In the genomic region with DNA sequence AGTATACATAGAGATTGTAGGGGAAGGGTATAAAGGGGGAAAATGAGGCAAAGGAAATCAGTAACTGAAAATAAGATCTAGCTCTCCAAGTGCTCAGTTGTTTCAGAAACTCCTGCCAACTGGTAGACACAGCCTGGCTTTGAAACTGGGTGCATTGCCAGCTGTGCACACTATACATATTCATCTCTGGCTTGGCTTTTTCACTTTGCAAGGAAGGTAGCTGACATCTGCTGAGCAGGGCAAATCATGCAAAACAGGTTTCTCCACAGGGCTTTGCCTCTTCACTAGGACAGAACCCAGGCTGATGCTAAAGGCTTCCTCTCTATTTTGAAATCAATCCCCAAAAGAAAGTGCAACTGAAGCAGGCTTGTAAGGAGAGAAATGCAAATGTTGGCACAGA, we compare ENCODE assay signal across 1 cellular context.
TF ChIP-seq lines count a peak whose summit lies in the region.

No MANE protein-coding gene starts in this region.

TF ChIP-seq in IMR-90, 13 proteins besides CTCF, POLR2A, EP300 and RAD21 (continued from another document):
- TF ChIP-seq, protein P1, sequence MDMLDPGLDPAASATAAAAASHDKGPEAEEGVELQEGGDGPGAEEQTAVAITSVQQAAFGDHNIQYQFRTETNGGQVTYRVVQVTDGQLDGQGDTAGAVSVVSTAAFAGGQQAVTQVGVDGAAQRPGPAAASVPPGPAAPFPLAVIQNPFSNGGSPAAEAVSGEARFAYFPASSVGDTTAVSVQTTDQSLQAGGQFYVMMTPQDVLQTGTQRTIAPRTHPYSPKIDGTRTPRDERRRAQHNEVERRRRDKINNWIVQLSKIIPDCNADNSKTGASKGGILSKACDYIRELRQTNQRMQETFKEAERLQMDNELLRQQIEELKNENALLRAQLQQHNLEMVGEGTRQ (IDR thresholded peaks at IDR 0.05; ENCODE audit: low read depth, low read length) = no peak
- TF ChIP-seq RFX5 (IDR thresholded peaks at IDR 0.05; ENCODE audit: low read depth, low read length) = no peak
- TF ChIP-seq FOS (IDR thresholded peaks at IDR 0.05; ENCODE audit: low read depth, low read length) = no peak
- TF ChIP-seq BHLHE40 (IDR thresholded peaks at IDR 0.05; ENCODE audit: low read depth, low read length) = no peak
- TF ChIP-seq SMC3 (IDR thresholded peaks at IDR 0.05; ENCODE audit: low read depth, low read length) = no peak
- TF ChIP-seq, protein P2, sequence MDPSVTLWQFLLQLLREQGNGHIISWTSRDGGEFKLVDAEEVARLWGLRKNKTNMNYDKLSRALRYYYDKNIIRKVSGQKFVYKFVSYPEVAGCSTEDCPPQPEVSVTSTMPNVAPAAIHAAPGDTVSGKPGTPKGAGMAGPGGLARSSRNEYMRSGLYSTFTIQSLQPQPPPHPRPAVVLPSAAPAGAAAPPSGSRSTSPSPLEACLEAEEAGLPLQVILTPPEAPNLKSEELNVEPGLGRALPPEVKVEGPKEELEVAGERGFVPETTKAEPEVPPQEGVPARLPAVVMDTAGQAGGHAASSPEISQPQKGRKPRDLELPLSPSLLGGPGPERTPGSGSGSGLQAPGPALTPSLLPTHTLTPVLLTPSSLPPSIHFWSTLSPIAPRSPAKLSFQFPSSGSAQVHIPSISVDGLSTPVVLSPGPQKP (IDR thresholded peaks at IDR 0.05; ENCODE audit: borderline replicate concordance, low read depth, low read length) = no peak
- TF ChIP-seq MXI1 (IDR thresholded peaks at IDR 0.05; ENCODE audit: borderline replicate concordance, low read depth, low read length) = no peak
- TF ChIP-seq MAFK (IDR thresholded peaks at IDR 0.05; ENCODE audit: low read depth, low read length) = no peak
- TF ChIP-seq NFE2L2 (IDR thresholded peaks at IDR 0.05; ENCODE audit: low read depth, low read length) = no peak
